In genomic region chr5:62432618-62433064, GRCh38 we compare ENCODE assay signal across 2 cellular contexts.
TF ChIP-seq lines count a peak whose summit lies in the region.

No MANE protein-coding gene starts in this region.

TF ChIP-seq in liver, 16 proteins besides CTCF, POLR2A, EP300 and RAD21:
- TF ChIP-seq NR2F2 (IDR thresholded peaks at IDR 0.05) = peak; percentile 59
- no peak for TF ChIP-seq ATF3 (IDR thresholded peaks at IDR 0.05)
- peak; percentile 48 for TF ChIP-seq SP1 (IDR thresholded peaks at IDR 0.05)
- peak; percentile 11 to 50 for TF ChIP-seq RXRA (IDR thresholded peaks at IDR 0.05)

TF ChIP-seq in HepG2, 621 proteins besides CTCF, POLR2A, EP300 and RAD21:
- TF ChIP-seq AHR (CRISPR knock-in tag; IDR thresholded peaks at IDR 0.05) (no peak), NFKB2 (CRISPR knock-in tag; IDR thresholded peaks at IDR 0.05; ENCODE audit: borderline replicate concordance) (no peak), HOXA5 (CRISPR knock-in tag; IDR thresholded peaks at IDR 0.05) (no peak), ARID3A (IDR thresholded peaks at IDR 0.05; ENCODE audit: low read depth, low read length) (no peak), CSRNP2 (CRISPR knock-in tag; conservative IDR thresholded peaks at IDR 0.05; ENCODE audit: low read depth) (no peak), MED1 (CRISPR knock-in tag; IDR thresholded peaks at IDR 0.05) (no peak), ZNF704 (CRISPR knock-in tag; IDR thresholded peaks at IDR 0.05; ENCODE audit: borderline replicate concordance) (no peak)
TF ChIP-seq in HepG2: peak in this region for 0.
